Comparison of ENCODE assay signal across 1 cellular context in the genomic region with DNA sequence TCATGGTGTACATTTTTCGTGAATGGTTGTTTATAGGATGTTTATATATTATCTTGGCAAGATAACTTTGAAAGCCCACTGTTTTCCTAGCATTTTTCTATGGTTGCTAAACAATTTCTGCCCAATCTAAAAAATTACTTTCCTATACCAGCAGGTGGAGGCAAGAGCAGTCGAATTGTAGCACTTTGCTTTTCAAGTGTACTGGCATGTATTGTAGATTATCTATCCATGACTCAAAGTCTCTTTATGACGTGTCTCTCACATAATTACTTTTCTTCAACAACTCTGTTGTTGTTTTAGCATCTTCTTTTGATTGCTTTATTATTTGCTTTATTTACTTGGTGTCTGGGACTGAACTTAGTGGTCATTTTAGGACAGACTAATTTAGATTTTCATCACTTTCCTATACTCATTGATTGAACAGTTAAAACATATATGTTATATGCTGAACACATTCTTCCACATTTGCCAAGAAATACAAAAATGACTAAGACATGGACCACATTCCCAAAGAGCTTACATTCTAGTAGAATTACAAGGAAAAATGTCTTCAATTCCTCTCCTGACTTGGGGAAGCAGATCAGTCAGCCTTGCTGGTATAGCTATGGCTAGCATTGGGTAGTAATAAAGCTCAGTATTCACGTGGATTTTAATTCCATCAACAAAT.
TF ChIP-seq lines count a peak whose summit lies in the region.

No MANE protein-coding gene starts in this region.

TF ChIP-seq in HepG2, 621 proteins besides CTCF, POLR2A, EP300 and RAD21:
- TF ChIP-seq ZFP36L1 (CRISPR knock-in tag; IDR thresholded peaks at IDR 0.05) (no peak), SMC3 (IDR thresholded peaks at IDR 0.05; ENCODE audit: low read length) (peak; percentile 53), STAG1 (CRISPR knock-in tag; IDR thresholded peaks at IDR 0.05) (peak; percentile 78)
